Comparison of ENCODE assay signal across 1 cellular context in genomic region chr1:41240806-41241747, GRCh38.
TF ChIP-seq lines count a peak whose summit lies in the region.

No MANE protein-coding gene starts in this region.

TF ChIP-seq in HepG2, 621 proteins besides CTCF, POLR2A, EP300 and RAD21 (continued from another document and continues in another):
- no peak for TF ChIP-seq HNF1A (IDR thresholded peaks at IDR 0.05; ENCODE audit: low read depth)
- TF ChIP-seq HNF1A (CRISPR knock-in tag; IDR thresholded peaks at IDR 0.05; ENCODE audit: borderline replicate concordance), result no peak
- TF ChIP-seq ZBTB20 (CRISPR knock-in tag; IDR thresholded peaks at IDR 0.05; ENCODE audit: borderline replicate concordance, low read depth), result no peak
- TF ChIP-seq ZBTB42 (CRISPR knock-in tag; IDR thresholded peaks at IDR 0.05), result no peak
- 0 out of 2 replicates have a peak, but pooled peaks have one; percentile 38 for TF ChIP-seq SNAI1 (CRISPR knock-in tag; IDR thresholded peaks at IDR 0.05; ENCODE audit: borderline replicate concordance)
- no peak for TF ChIP-seq SATB2 (CRISPR knock-in tag; IDR thresholded peaks at IDR 0.05)
- no peak for TF ChIP-seq ZNF660 (CRISPR knock-in tag; IDR thresholded peaks at IDR 0.05; ENCODE audit: borderline replicate concordance, low read depth)
- TF ChIP-seq FOXP1 (IDR thresholded peaks at IDR 0.05), result no peak
- TF ChIP-seq FOXP1 (CRISPR knock-in tag; IDR thresholded peaks at IDR 0.05), result no peak
- 0 out of 2 replicates have a peak, but pooled peaks have one; percentile 15 for TF ChIP-seq GABPA (IDR thresholded peaks at IDR 0.05; ENCODE audit: low read depth, low read length)
- TF ChIP-seq GABPA (CRISPR knock-in tag; IDR thresholded peaks at IDR 0.05; ENCODE audit: low read depth), result peak; percentile 36; the same call in 1 of the 2 replicates
- TF ChIP-seq GPBP1L1 (CRISPR knock-in tag; IDR thresholded peaks at IDR 0.05), result no peak
- no peak for TF ChIP-seq ZNF572 (CRISPR knock-in tag; IDR thresholded peaks at IDR 0.05)
- TF ChIP-seq ZBTB38 (CRISPR knock-in tag; IDR thresholded peaks at IDR 0.05), result no peak
- TF ChIP-seq TFDP2 (CRISPR knock-in tag; IDR thresholded peaks at IDR 0.05), result 0 out of 2 replicates have a peak, but pooled peaks have one; percentile 47
- no peak for TF ChIP-seq ZSCAN29 (CRISPR knock-in tag; conservative IDR thresholded peaks at IDR 0.05)
- no peak for TF ChIP-seq GTF2F1 (IDR thresholded peaks at IDR 0.05; ENCODE audit: low read length)
- no peak for TF ChIP-seq ZSCAN12 (CRISPR knock-in tag; IDR thresholded peaks at IDR 0.05)
- TF ChIP-seq DMAP1 (CRISPR knock-in tag; IDR thresholded peaks at IDR 0.05), result no peak
- TF ChIP-seq ZBTB4 (CRISPR knock-in tag; IDR thresholded peaks at IDR 0.05; ENCODE audit: borderline replicate concordance), result no peak
- no peak for TF ChIP-seq CENPT (CRISPR knock-in tag; IDR thresholded peaks at IDR 0.05; ENCODE audit: low read depth)
- TF ChIP-seq ZNF326 (CRISPR knock-in tag; IDR thresholded peaks at IDR 0.05; ENCODE audit: borderline replicate concordance), result no peak
- TF ChIP-seq FIP1L1 (IDR thresholded peaks at IDR 0.05; ENCODE audit: borderline replicate concordance, insufficient read depth, low read depth, low read length), result no peak
- no peak for TF ChIP-seq CC2D1A (CRISPR knock-in tag; IDR thresholded peaks at IDR 0.05)
- TF ChIP-seq ZFYVE20 (CRISPR knock-in tag; IDR thresholded peaks at IDR 0.05; ENCODE audit: borderline replicate concordance, low read depth), result 0 out of 2 replicates have a peak, but pooled peaks have one; percentile 43
- TF ChIP-seq TBX3 (IDR thresholded peaks at IDR 0.05; ENCODE audit: borderline replicate concordance), result no peak
- TF ChIP-seq DPF2 (CRISPR knock-in tag; IDR thresholded peaks at IDR 0.05; ENCODE audit: borderline replicate concordance, low read depth), result no peak
- no peak for TF ChIP-seq ZNF652 (CRISPR knock-in tag; IDR thresholded peaks at IDR 0.05; ENCODE audit: borderline replicate concordance, low read depth)
- TF ChIP-seq FUBP1 (CRISPR knock-in tag; IDR thresholded peaks at IDR 0.05; ENCODE audit: borderline replicate concordance), result no peak
- TF ChIP-seq PAWR (CRISPR knock-in tag; IDR thresholded peaks at IDR 0.05; ENCODE audit: borderline replicate concordance), result no peak
- no peak for TF ChIP-seq ARNT (IDR thresholded peaks at IDR 0.05)
- TF ChIP-seq BHLHE40 (IDR thresholded peaks at IDR 0.05; ENCODE audit: low read length), result peak; percentile 81
- TF ChIP-seq ZNF598 (CRISPR knock-in tag; IDR thresholded peaks at IDR 0.05; ENCODE audit: borderline replicate concordance), result peak; percentile 54; the same call in 1 of the 2 replicates
- TF ChIP-seq PITX1 (CRISPR knock-in tag; IDR thresholded peaks at IDR 0.05), result no peak
- no peak for TF ChIP-seq LRRFIP1 (CRISPR knock-in tag; conservative IDR thresholded peaks at IDR 0.05)
- no peak for TF ChIP-seq EEA1 (CRISPR knock-in tag; IDR thresholded peaks at IDR 0.05; ENCODE audit: borderline replicate concordance)
- no peak for TF ChIP-seq ATF6 (CRISPR knock-in tag; conservative IDR thresholded peaks at IDR 0.05)
- no peak for TF ChIP-seq NBN (conservative IDR thresholded peaks at IDR 0.05)
- peak; percentile 46; the same call in 1 of the 2 replicates for TF ChIP-seq KDM2A (CRISPR knock-in tag; IDR thresholded peaks at IDR 0.05; ENCODE audit: borderline replicate concordance, low read depth)
- no peak for TF ChIP-seq ZNF17 (CRISPR knock-in tag; IDR thresholded peaks at IDR 0.05)
- TF ChIP-seq SP140L (CRISPR knock-in tag; IDR thresholded peaks at IDR 0.05; ENCODE audit: borderline replicate concordance), result no peak
- TF ChIP-seq MEF2D (CRISPR knock-in tag; IDR thresholded peaks at IDR 0.05), result no peak
- no peak for TF ChIP-seq ZNF816 (CRISPR knock-in tag; IDR thresholded peaks at IDR 0.05; ENCODE audit: borderline replicate concordance)
- TF ChIP-seq ZNF496 (CRISPR knock-in tag; IDR thresholded peaks at IDR 0.05; ENCODE audit: insufficient replicate concordance), result no peak
- no peak for TF ChIP-seq CEBPZ (IDR thresholded peaks at IDR 0.05; ENCODE audit: low read length)
- TF ChIP-seq MYNN (CRISPR knock-in tag; IDR thresholded peaks at IDR 0.05; ENCODE audit: low read depth), result no peak
